Comparison of ENCODE assay signal across 1 cellular context in genomic region chr21:43818685-43819084, GRCh38.
TF ChIP-seq lines count a peak whose summit lies in the region.

No MANE protein-coding gene starts in this region.

TF ChIP-seq in K562, 482 proteins besides CTCF, POLR2A, EP300 and RAD21:
- TF ChIP-seq POLR2H (tag; IDR thresholded peaks at IDR 0.05; ENCODE audit: low read depth) = no peak
- TF ChIP-seq ZNF282 (CRISPR knock-in tag; IDR thresholded peaks at IDR 0.05) = no peak
- TF ChIP-seq SPI1 (IDR thresholded peaks at IDR 0.05; ENCODE audit: borderline replicate concordance, low read depth, low read length) = peak; percentile 47; the same call in 1 of the 2 replicates
- peak; percentile 47 for TF ChIP-seq RBBP5 (IDR thresholded peaks at IDR 0.05; ENCODE audit: borderline replicate concordance, insufficient read depth, low read length, poor library complexity, severe bottlenecking)
